In the genomic region with DNA sequence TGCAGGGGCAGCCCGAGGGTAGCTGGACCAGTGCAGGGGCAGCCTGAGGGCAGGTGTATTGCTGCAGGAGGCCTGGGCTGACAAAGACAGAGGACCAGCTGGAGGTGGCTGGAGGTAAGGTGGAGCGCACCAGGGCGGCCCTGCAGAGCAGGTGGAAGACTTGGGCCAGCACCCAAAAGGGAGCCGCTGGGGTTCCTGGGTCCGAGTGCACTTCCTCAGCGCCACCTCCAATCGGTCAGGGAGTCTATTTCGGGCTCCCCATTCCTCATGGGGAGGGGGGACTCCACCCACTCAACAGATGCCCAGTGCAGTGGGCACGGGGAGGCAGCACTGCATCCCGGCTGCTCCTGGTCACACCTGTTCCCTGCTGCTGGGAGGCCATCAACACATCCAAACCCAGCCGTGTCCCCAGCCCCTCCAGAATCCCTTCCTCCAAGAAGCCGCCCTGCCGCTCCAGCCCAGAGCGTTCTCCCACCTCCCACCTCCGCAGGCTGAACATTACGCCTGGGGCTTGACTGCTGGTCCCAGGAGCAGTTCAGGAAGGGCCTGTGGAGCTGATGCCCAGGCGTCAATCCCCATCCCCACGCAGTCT, we compare ENCODE assay signal across 8 cellular contexts. TPM values are rescaled to one million over a fixed set of nuclear protein-coding genes. Genes with fewer than 3 reads are reported as not detected.
DNase-seq lines count a peak whose midpoint lies in the region; ATAC-seq and TF ChIP-seq lines count a peak whose summit lies in the region.

No MANE protein-coding gene starts in this region.

- H3K36me3 Mint-ChIP-seq in dendritic cell treated with granulocyte-macrophage colony-stimulating factor and Interleukin-4, amounts not matched to agents 40 ng/mL and 50 ng/mL, for 4 days (ENCODE audit: low read depth) = peaks cover 64% of the 10 kb centered on the region
- H3K36me3 Mint-ChIP-seq in naive thymus-derived CD8-positive, alpha-beta T cell = peaks cover 4 to 16% (median 5%) of the 10 kb centered on the region in 3 donors

- peaks cover 0 to 33% (median 0%) of the 10 kb centered on the region in 3 donors for H3K36me3 ChIP-seq in tibial nerve

- H3K4me3 Mint-ChIP-seq in dendritic cell treated with granulocyte-macrophage colony-stimulating factor and Interleukin-4, amounts not matched to agents 40 ng/mL and 50 ng/mL, for 4 days = peak overlapping the region; percentile 100
- H3K4me3 Mint-ChIP-seq in naive thymus-derived CD8-positive, alpha-beta T cell = peak overlapping the region; percentile 86 to 100 (median 99)

- WGBS in tibial nerve, 2 donors = 77 to 81% methylated on average over 14 to 18 of the region's 18 CpGs

- no peaks in the 10 kb centered on the region for H3K27me3 ChIP-seq in tibial nerve

- peaks cover 55% of the 10 kb centered on the region for H3K4me1 Mint-ChIP-seq in dendritic cell treated with granulocyte-macrophage colony-stimulating factor and Interleukin-4, amounts not matched to agents 40 ng/mL and 50 ng/mL, for 4 days (ENCODE audit: low read depth)
- H3K4me1 Mint-ChIP-seq in naive thymus-derived CD8-positive, alpha-beta T cell = peaks cover 13 to 61% (median 50%) of the 10 kb centered on the region in 4 donors

- peak; percentile 24 to 31 for DNase-seq in AML-193 (lab: John Stamatoyannopoulos, UW)
- DNase-seq in LNCaP clone FGC (ENCODE audit: low read depth) = no peak
- no peak for DNase-seq in naive thymus-derived CD8-positive, alpha-beta T cell
- no peak for DNase-seq in tibial nerve (ENCODE audit: low spot score in 2 of 2)
- no peak for DNase-seq in GM20000 (ENCODE audit: low spot score)
- no peak for DNase-seq in OCI-M2 (lab: John Stamatoyannopoulos, UW; ENCODE audit: unreplicated experiment)
- DNase-seq in AG08396 (ENCODE audit: low spot score) = no peak

- no peak for TF ChIP-seq POLR2A in tibial nerve (IDR thresholded peaks at IDR 0.05)

- no peaks in the 10 kb centered on the region for H3K9me3 Mint-ChIP-seq in dendritic cell treated with granulocyte-macrophage colony-stimulating factor and Interleukin-4, amounts not matched to agents 40 ng/mL and 50 ng/mL, for 4 days
- H3K9me3 Mint-ChIP-seq in naive thymus-derived CD8-positive, alpha-beta T cell = peaks cover 0 to 9% (median 5%) of the 10 kb centered on the region in 9 donors

- no peak for ATAC-seq in naive thymus-derived CD8-positive, alpha-beta T cell

- no peak for TF ChIP-seq EP300 in tibial nerve (IDR thresholded peaks at IDR 0.05)

- POLR2A ChIA-PET in naive thymus-derived CD8-positive, alpha-beta T cell (lab: Charles Lee) = no interaction called here

- peak overlapping the region; percentile 95 for H3K4me3 ChIP-seq in LNCaP clone FGC (ENCODE audit: low read depth, low read length)
- peak overlapping the region in 1 of 4 donors; percentile 91 for H3K4me3 ChIP-seq in tibial nerve

- TF ChIP-seq CTCF in LNCaP clone FGC (IDR thresholded peaks at IDR 0.05; ENCODE audit: control insufficient read depth, extremely low read depth, insufficient read depth) = no peak
- TF ChIP-seq CTCF in tibial nerve (IDR thresholded peaks at IDR 0.05) = no peak
- TF ChIP-seq CTCF in GM20000 (IDR thresholded peaks at IDR 0.05; ENCODE audit: extremely low read depth, missing control alignments) = no peak

- peak overlapping the region; percentile 94 for H3K27ac Mint-ChIP-seq in dendritic cell treated with granulocyte-macrophage colony-stimulating factor and Interleukin-4, amounts not matched to agents 40 ng/mL and 50 ng/mL, for 4 days
- peak overlapping the region in 8 of 10 donors; percentile 3 to 98 (median 69) for H3K27ac Mint-ChIP-seq in naive thymus-derived CD8-positive, alpha-beta T cell

- intact Hi-C loops in dendritic cell treated with granulocyte-macrophage colony-stimulating factor and Interleukin-4, amounts not matched to agents 40 ng/mL and 50 ng/mL, for 4 days (cut with micrococcal nuclease) = loop anchor here (5.0 kb wide), 1 partner anchor 427 kb away; no protein-coding TSS in a partner anchor

- peaks cover 25% of the 10 kb centered on the region for H3K27me3 Mint-ChIP-seq in dendritic cell treated with granulocyte-macrophage colony-stimulating factor and Interleukin-4, amounts not matched to agents 40 ng/mL and 50 ng/mL, for 4 days
- H3K27me3 Mint-ChIP-seq in naive thymus-derived CD8-positive, alpha-beta T cell = peaks cover 3 to 12% (median 7%) of the 10 kb centered on the region in 5 donors

- H3K9me3 ChIP-seq in tibial nerve = no peaks in the 10 kb centered on the region

- peaks cover 0 to 42% (median 20%) of the 10 kb centered on the region in 4 donors for H3K4me1 ChIP-seq in tibial nerve

- H3K27ac ChIP-seq in tibial nerve = no peak overlapping the region

RNA-seq across cellular contexts. Expression of gene LRPAP1, which starts 1.5 kb away (rescaled TPM):
- total RNA-seq in naive thymus-derived CD8-positive, alpha-beta T cell = 10 to 100 TPM; 82.0 to 84.9 TPM
- polyA plus RNA-seq in naive thymus-derived CD8-positive, alpha-beta T cell = 100 to 1,000 TPM; 113 to 126 (median 120) TPM
- total RNA-seq in tibial nerve = 100 to 1,000 TPM in 3 of 4 donors, 10 to 100 TPM in 1; 68.1 to 169 (median 108) TPM

Comparison
In these comparisons a context has a peak if more than half of its experiments do, and no peak if none do; other contexts are left out.
1. DNase-seq: peak in AML-193 (2 of 2); none in LNCaP clone FGC (single experiment), naive thymus-derived CD8-positive, alpha-beta T cell (0 of 10), tibial nerve (0 of 2), GM20000 (single experiment), OCI-M2 (single experiment) and AG08396 (single experiment).